12 cellular contexts compared by ENCODE assay signal in the genomic region with DNA sequence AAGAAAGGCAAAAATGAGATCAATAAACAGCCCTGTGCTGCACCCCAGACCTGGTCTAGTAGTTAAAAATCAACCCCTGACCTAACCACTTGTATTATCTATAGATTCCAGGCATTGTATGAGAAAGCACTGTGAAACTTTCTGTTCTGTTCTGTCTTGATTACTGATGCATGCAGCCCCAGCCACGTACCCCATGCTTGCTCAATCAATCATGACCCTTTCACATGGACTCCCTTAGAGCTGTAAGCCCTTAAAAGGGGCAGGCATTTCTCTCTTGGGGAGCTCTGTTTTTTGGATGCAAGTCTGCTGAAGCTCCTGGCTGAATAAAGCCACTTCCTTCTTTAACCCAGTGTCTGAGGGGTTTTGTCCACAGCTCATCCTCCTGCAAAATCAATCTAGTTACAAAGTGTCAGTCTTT. TPM values are rescaled to one million over a fixed set of nuclear protein-coding genes. Genes with fewer than 3 reads are reported as not detected.
DNase-seq lines count a peak whose midpoint lies in the region; ATAC-seq and TF ChIP-seq lines count a peak whose summit lies in the region.
"Had no signal": no experiment of that assay in that cellular context is flagged by ENCODE, and none has a peak within 500 bp of the region (broad histone marks: within the 10 kb centered on the region; RNA-seq: fewer than 3 reads in every experiment).

No MANE protein-coding gene starts in this region.

- H2AFZ ChIP-seq in OCI-LY3 (ENCODE audit: low read depth, low read length) = no peak overlapping the region

- DNase-seq in stimulated activated CD4-positive, alpha-beta T cell treated with anti-CD3 and anti-CD28 coated beads, Interleukin-15, amount 100 ng/mL, for 24 hours = no peak
- DNase-seq in HuH-7.5 (ENCODE audit: low spot score) = no peak
- DNase-seq in DMS 273 treated with DMSO at 0.1 percent for 48 hours (lab: John Stamatoyannopoulos, UW) = no peak
- no peak for DNase-seq in Right ventricle myocardium superior
- DNase-seq: activated CD8-positive, alpha-beta T cell treated with anti-CD3 and anti-CD28 coated beads, Interleukin-2, amount 10 ng/mL, durations not matched to agents 7 days and 5 days; esophagus squamous epithelium; right cardiac atrium had no signal

- 0 out of 2 replicates have a peak overlapping the region, but pooled peaks have one; percentile 5 for H3K4me3 ChIP-seq in OCI-LY3 (ENCODE audit: low read length)
- H3K4me3 ChIP-seq: esophagus squamous epithelium had no signal

- H3K27me3 ChIP-seq in OCI-LY3 (ENCODE audit: low read depth, low read length) = no peaks in the 10 kb centered on the region
- H3K27me3 ChIP-seq: esophagus squamous epithelium had no signal

- peaks cover 29% of the 10 kb centered on the region for H3K4me1 ChIP-seq in OCI-LY3 (ENCODE audit: low read length)
- H3K4me1 ChIP-seq: esophagus squamous epithelium had no signal

- peak overlapping the region; percentile 34 for H3K4me2 ChIP-seq in OCI-LY3 (ENCODE audit: low read length)

- H3K9ac ChIP-seq in OCI-LY3 (ENCODE audit: low read length) = no peak overlapping the region

- no peaks in the 10 kb centered on the region for H3K36me3 ChIP-seq in OCI-LY3 (replicated peaks; ENCODE audit: low read depth, low read length)
- H3K36me3 ChIP-seq: esophagus squamous epithelium had no signal

- intact Hi-C loops in Right ventricle myocardium superior (cut with DNase I) = no loop called here

- TF ChIP-seq CTCF in OCI-LY3 (IDR thresholded peaks at IDR 0.05; ENCODE audit: low read depth, low read length) = no peak

- peak overlapping the region; percentile 28; the same call in 1 of the 2 replicates for H3K27ac ChIP-seq in OCI-LY3 (ENCODE audit: low read length)
- H3K27ac ChIP-seq: esophagus squamous epithelium had no signal

- ATAC-seq in GM18499 (IDR thresholded peaks at IDR 0.05; ENCODE audit: insufficient read depth, unreplicated experiment) (peak; percentile 84), GM21367 (IDR thresholded peaks at IDR 0.05; ENCODE audit: unreplicated experiment) (peak; percentile 94), HG03060 (IDR thresholded peaks at IDR 0.05; ENCODE audit: low read depth, unreplicated experiment) (peak; percentile 94), Right ventricle myocardium superior (ENCODE audit: poor library complexity) (no peak)
- ATAC-seq: activated CD8-positive, alpha-beta T cell treated with anti-CD3 and anti-CD28 coated beads, Interleukin-2, amount 10 ng/mL, durations not matched to agents 7 days and 5 days; right cardiac atrium had no signal

- H3K9me3 ChIP-seq in OCI-LY3 (ENCODE audit: insufficient read depth, low read length) = no peaks in the 10 kb centered on the region; the same call in 1 of the 2 replicates
- H3K9me3 ChIP-seq: esophagus squamous epithelium had no signal

- H3K79me2 ChIP-seq in OCI-LY3 (ENCODE audit: low read length) = no peaks in the 10 kb centered on the region

- no peaks in the 10 kb centered on the region for H4K20me1 ChIP-seq in OCI-LY3 (ENCODE audit: insufficient read depth, low read length)

RNA-seq across cellular contexts. Expression of a gene that starts 24.2 kb away (rescaled TPM):
- 72.5 TPM for total RNA-seq in Right ventricle myocardium superior
- total RNA-seq: activated CD8-positive, alpha-beta T cell treated with anti-CD3 and anti-CD28 coated beads, Interleukin-2, amount 10 ng/mL, durations not matched to agents 7 days and 5 days; MCF 10A had no signal
